Comparison of ENCODE assay signal across 8 cellular contexts in the genomic region with DNA sequence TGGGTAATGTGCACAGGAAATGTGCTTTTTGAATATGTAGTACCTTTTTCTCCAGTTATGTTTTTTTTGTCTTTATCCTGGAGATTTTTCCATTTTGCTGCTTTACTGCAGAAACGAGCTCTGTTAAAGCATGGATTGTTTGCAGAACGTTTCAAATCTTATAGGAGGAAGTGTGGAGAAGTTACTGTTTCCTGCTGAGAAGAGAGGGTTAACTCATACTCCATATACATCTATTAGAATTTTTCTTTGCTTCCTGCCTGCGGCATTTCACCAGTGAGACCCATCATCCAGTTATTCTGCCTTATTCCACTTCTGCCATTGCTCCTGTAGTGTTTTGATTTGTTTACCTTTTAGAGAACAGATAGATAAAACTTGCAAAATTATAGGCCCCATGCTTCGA. TPM values are rescaled to one million over a fixed set of nuclear protein-coding genes. Genes with fewer than 3 reads are reported as not detected.
A peak's percentile ranks its signal among the peaks of the same experiment; 100 is the strongest.
DNase-seq lines count a peak whose midpoint lies in the region; ATAC-seq, FAIRE-seq and TF ChIP-seq lines count a peak whose summit lies in the region.

No MANE protein-coding gene starts in this region.

- H3K4me1 ChIP-seq in MM.1S (ENCODE audit: low read length) = peaks cover 14% of the 10 kb centered on the region

- H3K27me3 Mint-ChIP-seq in mesothelial cell of epicardium (ENCODE audit: low read depth) = no peaks in the 10 kb centered on the region

- H4K20me1 ChIP-seq in MM.1S (ENCODE audit: insufficient read depth, low read length) = peaks cover 9% of the 10 kb centered on the region; the same call in 1 of the 2 replicates

- H3K9me2 ChIP-seq in MM.1S (replicated peaks; ENCODE audit: insufficient read depth, low read length) = no peaks in the 10 kb centered on the region

- no peaks in the 10 kb centered on the region for H3K9me3 ChIP-seq in MM.1S (replicated peaks; ENCODE audit: insufficient read depth, low read length)

- DNase-seq in ELR (ENCODE audit: low read depth) (peak; percentile 56), MM.1S (no peak), brain microvascular endothelial cell (no peak), mesothelial cell of epicardium (ENCODE audit: low spot score in 2 of 2, unreplicated experiment in 2 of 2) (no peak), HTR-8/SVneo (ENCODE audit: insufficient read length, low spot score) (no peak), HuH-7 (ENCODE audit: low spot score) (no peak), iPS-NIHi11 (ENCODE audit: low spot score) (no peak)

- H2AFZ ChIP-seq in MM.1S (ENCODE audit: low read length) = no peak overlapping the region

- peaks cover 65% of the 10 kb centered on the region for H3K79me2 ChIP-seq in MM.1S (ENCODE audit: low read length)

- H3K9me3 Mint-ChIP-seq in mesothelial cell of epicardium = no peaks in the 10 kb centered on the region

- H3K4me3 Mint-ChIP-seq in mesothelial cell of epicardium = peak overlapping the region; percentile 93

- no peaks in the 10 kb centered on the region for H3K36me3 Mint-ChIP-seq in mesothelial cell of epicardium

- H3K27ac Mint-ChIP-seq in mesothelial cell of epicardium = peak overlapping the region; percentile 98

- H3K4me2 ChIP-seq in MM.1S (ENCODE audit: low read depth, low read length) = peak overlapping the region; percentile 90

- peak overlapping the region; percentile 85 for H3K9ac ChIP-seq in MM.1S (ENCODE audit: low read length)

- TF ChIP-seq CTCF in MM.1S (IDR thresholded peaks at IDR 0.05; ENCODE audit: low read length) = no peak
- no peak for TF ChIP-seq CTCF in brain microvascular endothelial cell (IDR thresholded peaks at IDR 0.05; ENCODE audit: low read depth, low read length, missing control alignments)
- TF ChIP-seq CTCF in mesothelial cell of epicardium (IDR thresholded peaks at IDR 0.05; ENCODE audit: unreplicated experiment) = no peak

- H3K36me3 ChIP-seq in MM.1S (replicated peaks; ENCODE audit: insufficient read depth, low read length) (no peaks in the 10 kb centered on the region), brain microvascular endothelial cell (replicated peaks) (no peaks in the 10 kb centered on the region)

- FAIRE-seq in HTR-8/SVneo (lab: Jason Lieb, UNC) = no peak

- peaks cover 26% of the 10 kb centered on the region for H3K4me1 Mint-ChIP-seq in mesothelial cell of epicardium

- H3F3A ChIP-seq in MM.1S (ENCODE audit: insufficient read depth, low read length) = peaks cover 28% of the 10 kb centered on the region

- H3K4me3 ChIP-seq in MM.1S (ENCODE audit: low read length) (peak overlapping the region; percentile 75), brain microvascular endothelial cell (ENCODE audit: low read depth, low read length) (peak overlapping the region; percentile 85)

- ATAC-seq in GM18861 (IDR thresholded peaks at IDR 0.05; ENCODE audit: unreplicated experiment) = no peak

- in situ Hi-C loops in brain microvascular endothelial cell (cut with HindIII; ENCODE audit: low pct_ligation_motif_present, low sequenced_read_pairs) = no loop called here

- H3K27ac ChIP-seq in MM.1S (ENCODE audit: low read length) (peak overlapping the region; percentile 90; the same call in 1 of the 2 replicates), brain microvascular endothelial cell (peak overlapping the region; percentile 95)

- no peaks in the 10 kb centered on the region for H3K27me3 ChIP-seq in MM.1S (replicated peaks; ENCODE audit: insufficient read depth, low read length)
- H3K27me3 ChIP-seq in brain microvascular endothelial cell (replicated peaks) = no peaks in the 10 kb centered on the region

RNA-seq across cellular contexts. Expression of gene RPRD2, which starts 2.0 kb away (rescaled TPM):
- 38.5 to 40.5 TPM (median 39.9 TPM) in 3 replicates for total RNA-seq in mesothelial cell of epicardium

RNA-seq across cellular contexts. Expression of gene PRPF3, which starts 44.6 kb away (rescaled TPM):
- 81.2 to 87.1 TPM (median 84.1 TPM) in 3 replicates for total RNA-seq in mesothelial cell of epicardium
